Comparison of ENCODE assay signal across 8 cellular contexts in the genomic region with DNA sequence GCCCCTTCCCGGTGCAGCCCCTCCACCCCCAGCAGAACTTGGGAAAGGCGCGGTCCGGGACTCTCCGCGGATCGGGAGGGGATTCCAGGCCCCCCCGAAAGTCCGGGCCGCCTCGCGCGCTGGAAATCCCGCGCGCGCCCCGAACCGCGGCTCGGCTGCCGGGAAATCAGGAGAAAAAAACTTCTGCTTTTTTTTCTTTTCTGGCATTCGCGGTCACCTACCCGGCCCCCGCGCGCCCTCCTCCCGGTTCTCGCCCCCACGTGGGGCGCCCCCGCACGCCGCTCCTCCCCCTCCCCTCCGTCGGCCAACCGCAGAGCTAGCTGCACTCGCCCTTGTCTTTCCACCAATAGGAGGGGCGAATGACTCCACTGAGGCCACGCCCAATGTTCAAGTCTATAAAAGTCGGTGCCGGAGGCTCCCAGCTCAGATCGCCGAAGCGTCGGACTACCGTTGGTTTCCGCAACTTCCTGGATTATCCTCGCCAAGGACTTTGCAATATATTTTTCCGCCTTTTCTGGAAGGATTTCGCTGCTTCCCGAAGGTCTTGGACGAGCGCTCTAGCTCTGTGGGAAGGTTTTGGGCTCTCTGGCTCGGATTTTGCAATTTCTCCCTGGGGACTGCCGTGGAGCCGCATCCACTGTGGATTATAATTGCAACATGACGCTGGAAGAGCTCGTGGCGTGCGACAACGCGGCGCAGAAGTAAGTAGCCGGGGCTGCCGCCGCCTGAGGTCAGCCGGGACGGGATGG. TPM values are rescaled to one million over a fixed set of nuclear protein-coding genes. Genes with fewer than 3 reads are reported as not detected.
DNase-seq lines count a peak whose midpoint lies in the region; ATAC-seq and TF ChIP-seq lines count a peak whose summit lies in the region.

A gene with protein sequence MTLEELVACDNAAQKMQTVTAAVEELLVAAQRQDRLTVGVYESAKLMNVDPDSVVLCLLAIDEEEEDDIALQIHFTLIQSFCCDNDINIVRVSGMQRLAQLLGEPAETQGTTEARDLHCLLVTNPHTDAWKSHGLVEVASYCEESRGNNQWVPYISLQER (plus strand): TSS at position 426 of the 749 bp plus-strand sequence. CDS start 232 bp downstream, at position 658.

- ATAC-seq in GM21576 (IDR thresholded peaks at IDR 0.05; ENCODE audit: unreplicated experiment) (peak; percentile 39), Panc1 (peak; percentile 58)

- no peaks in the 10 kb centered on the region for H3K27me3 Mint-ChIP-seq in activated T-cell treated with anti-CD3 and anti-CD28 coated beads, Interleukin-2, amount 50 U/mL, for 24 hours

- CTCF ChIA-PET in Panc1 (lab: Charles Lee): interaction anchor here (0.6 to 1.0 kb wide), 5 partner anchors 19 to 161 kb away, joined by 3 to 5 read pairs (median 4); no protein-coding TSS in a partner anchor

- peaks cover 3% of the 10 kb centered on the region for H3K36me3 ChIP-seq in Panc1 (ENCODE audit: control insufficient read depth, insufficient read depth, low read length)
- H3K36me3 ChIP-seq in mucosa of stomach (ENCODE audit: control insufficient read depth, insufficient read depth, low read length): no peaks in the 10 kb centered on the region

- peak within 1 kb of the TSS; percentile 99 for H3K4me3 Mint-ChIP-seq in activated T-cell treated with anti-CD3 and anti-CD28 coated beads, Interleukin-2, amount 50 U/mL, for 24 hours

- H3K9me3 Mint-ChIP-seq in activated T-cell treated with anti-CD3 and anti-CD28 coated beads, Interleukin-2, amount 50 U/mL, for 24 hours: no peaks in the 10 kb centered on the region

- H3K4me1 Mint-ChIP-seq in activated T-cell treated with anti-CD3 and anti-CD28 coated beads, Interleukin-2, amount 50 U/mL, for 24 hours (ENCODE audit: low read depth): peaks cover 31% of the 10 kb centered on the region

- H3K27ac Mint-ChIP-seq in activated T-cell treated with anti-CD3 and anti-CD28 coated beads, Interleukin-2, amount 50 U/mL, for 24 hours: peak within 1 kb of the TSS; percentile 97

- H3K9me3 ChIP-seq in Panc1 (ENCODE audit: control insufficient read depth, insufficient read depth, low read depth, low read length): no peaks in the 10 kb centered on the region
- H3K9me3 ChIP-seq in mucosa of stomach (ENCODE audit: control insufficient read depth, low read length): no peaks in the 10 kb centered on the region

- H3K4me1 ChIP-seq in Panc1 (ENCODE audit: control insufficient read depth, insufficient read depth, low read length) (peaks cover 7% of the 10 kb centered on the region), mucosa of stomach (ENCODE audit: control insufficient read depth, insufficient read depth, low read length) (peaks cover 32% of the 10 kb centered on the region)

- H3K9ac ChIP-seq in mucosa of stomach (ENCODE audit: low read length): peak within 1 kb of the TSS; percentile 94

- H3K4me3 ChIP-seq in Panc1 (ENCODE audit: low read depth in 2 of 2, low read length in 2 of 2) (peak within 1 kb of the TSS; percentile 82 to 94), mucosa of stomach (ENCODE audit: low read length) (peak within 1 kb of the TSS; percentile 95)

- peak within 1 kb of the TSS; percentile 87 for H3K27ac ChIP-seq in Panc1 (ENCODE audit: low read length)

- DNase-seq in DMS114 treated with DMSO at 0.1 percent for 48 hours (lab: John Stamatoyannopoulos, UW; ENCODE audit: unreplicated experiment): peak; percentile 82
- DNase-seq in KBM-7: peak; percentile 97
- peak; percentile 94 for DNase-seq in Panc1 (ENCODE audit: low read depth, low spot score)
- DNase-seq in activated T-cell treated with anti-CD3 and anti-CD28 coated beads, Interleukin-2, amount 50 U/mL, for 24 hours: peak; percentile 97
- peak; percentile 91 to 94 for DNase-seq in erythroblast (lab: John Stamatoyannopoulos, UW)
- peak; percentile 98 for DNase-seq in stimulated activated CD8-positive, alpha-beta memory T cell treated with anti-CD3 and anti-CD28 coated beads, Interleukin-4, amount 100 ng/mL, for 48 hours

- H3K36me3 Mint-ChIP-seq in activated T-cell treated with anti-CD3 and anti-CD28 coated beads, Interleukin-2, amount 50 U/mL, for 24 hours (ENCODE audit: low read depth): peaks cover 29% of the 10 kb centered on the region

- POLR2A ChIA-PET in Panc1 (lab: Charles Lee): interaction anchor here (0.6 to 1.6 kb wide), 12 partner anchors 21 to 307 kb away, joined by 3 to 17 read pairs (median 4); partner anchors contain the start of gene SGTA

- intact Hi-C loops in Panc1 (cut with micrococcal nuclease; ENCODE audit: unreplicated experiment): loop anchor here (2.0 to 10.0 kb wide), 2 partner anchors 69 to 135 kb away; no protein-coding TSS in a partner anchor

- in situ Hi-C loops in KBM-7 (cut with MboI; ENCODE audit: low pct_unique_long_range_greater_than_20kb, low sequenced_read_pairs) (no loop called here), Panc1 (cut with HindIII; ENCODE audit: low pct_unique_long_range_greater_than_20kb, low sequenced_read_pairs) (no loop called here)

- TF ChIP-seq CTCF in Panc1 (IDR thresholded peaks at IDR 0.05): no peak

- BruUV-seq in Panc1 (replicated peaks; lab: Mats Ljungman, UMichigan): no TSS peak

- H3K27me3 ChIP-seq in Panc1 (ENCODE audit: control insufficient read depth, insufficient read depth, low read length): no peaks in the 10 kb centered on the region
- H3K27me3 ChIP-seq in mucosa of stomach (ENCODE audit: control insufficient read depth, insufficient read depth, low read length): no peaks in the 10 kb centered on the region

- TF ChIP-seq POLR2A in erythroblast (IDR thresholded peaks at IDR 0.05; ENCODE audit: low read length): peak; percentile 98

RNA-seq across cellular contexts. Expression of the gene that starts here (rescaled TPM):
- 56.2 TPM for total RNA-seq in Panc1 (2021; ENCODE audit: unreplicated experiment)
- 43.3 TPM for polyA plus RNA-seq in Panc1 (2012; ENCODE audit: insufficient read length)

Comparison
In these comparisons a context has a peak if more than half of its experiments do, and no peak if none do; other contexts are left out.
1. Peak in every context shown above with its lines: DNase-seq, ATAC-seq, H3K4me3 ChIP-seq and H3K27ac ChIP-seq.